ENCODE assay signal across 10 cellular contexts in genomic region chr4:126071346-126072333, GRCh38.
DNase-seq lines count a peak whose midpoint lies in the region; ATAC-seq and TF ChIP-seq lines count a peak whose summit lies in the region.
"Had no signal": no experiment of that assay in that cellular context is flagged by ENCODE, and none has a peak within 500 bp of the region (broad histone marks: within the 10 kb centered on the region; RNA-seq: fewer than 3 reads in every experiment).

No MANE protein-coding gene starts in this region.

- ATAC-seq in esophagus mucosa (peak; percentile 33), GM21526 (IDR thresholded peaks at IDR 0.05; ENCODE audit: low FRiP score, unreplicated experiment) (no peak), HG03175 (IDR thresholded peaks at IDR 0.05; ENCODE audit: unreplicated experiment) (no peak)
- ATAC-seq in activated naive CD4-positive, alpha-beta T cell treated with anti-CD3 and anti-CD28 coated beads, Interleukin-2, amount 50 U/mL, for 72 hours = no peak

- no peak for TF ChIP-seq CTCF in GM10266 (IDR thresholded peaks at IDR 0.05; ENCODE audit: control insufficient read depth, insufficient read depth, low read depth, missing control alignments)

- H3K27ac Mint-ChIP-seq in activated naive CD4-positive, alpha-beta T cell treated with anti-CD3 and anti-CD28 coated beads, Interleukin-2, amount 50 U/mL, for 72 hours = no peak overlapping the region

- no peaks in the 10 kb centered on the region for H3K36me3 Mint-ChIP-seq in activated naive CD4-positive, alpha-beta T cell treated with anti-CD3 and anti-CD28 coated beads, Interleukin-2, amount 50 U/mL, for 72 hours

- peaks cover 5 to 7% of the 10 kb centered on the region in 2 donors for H3K9me3 Mint-ChIP-seq in activated naive CD4-positive, alpha-beta T cell treated with anti-CD3 and anti-CD28 coated beads, Interleukin-2, amount 50 U/mL, for 72 hours
- H3K9me3 Mint-ChIP-seq: H9 had no signal

- DNase-seq in ELR (ENCODE audit: low read depth) (peak; percentile 8), NCI-H345 treated with DMSO at 0.1 percent for 48 hours (lab: John Stamatoyannopoulos, UW; ENCODE audit: unreplicated experiment) (peak; percentile 92), pons (ENCODE audit: low spot score) (peak; percentile 92), GM10266 (ENCODE audit: extremely low spot score) (no peak)
- no peak for DNase-seq in activated naive CD4-positive, alpha-beta T cell treated with anti-CD3 and anti-CD28 coated beads, Interleukin-2, amount 50 U/mL, for 72 hours (ENCODE audit: low spot score in 2 of 2)
- DNase-seq: H9, spleen had no signal

Comparison
In these comparisons a context has a peak if more than half of its experiments do, and no peak if none do; other contexts are left out.
1. DNase-seq: peak in ELR (single experiment), NCI-H345 treated with DMSO at 0.1 percent for 48 hours (single experiment) and pons (single experiment); none in activated naive CD4-positive, alpha-beta T cell treated with anti-CD3 and anti-CD28 coated beads, Interleukin-2, amount 50 U/mL, for 72 hours (0 of 2) and GM10266 (single experiment).